In the genomic region with DNA sequence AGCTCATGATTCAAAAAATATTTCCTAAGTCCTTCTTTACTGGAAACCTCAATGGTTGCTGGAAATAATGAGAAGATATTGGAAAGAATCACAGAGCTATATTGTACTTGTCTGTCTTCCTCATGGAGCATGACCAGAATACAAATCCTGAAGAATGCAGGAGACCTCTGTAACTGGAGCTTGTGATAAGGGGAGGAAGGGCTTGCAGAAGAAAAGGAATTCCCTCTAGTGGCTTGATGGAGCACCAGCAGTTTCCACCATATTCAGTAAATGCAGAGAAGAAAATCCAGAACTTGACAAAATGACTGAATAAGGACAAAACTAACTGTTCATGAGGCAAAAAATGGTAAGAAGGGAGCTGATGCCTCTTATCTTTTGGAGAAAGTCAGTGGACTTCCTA, we compare ENCODE assay signal across 1 cellular context.
TF ChIP-seq lines count a peak whose summit lies in the region.

No MANE protein-coding gene starts in this region.

TF ChIP-seq in HepG2, 621 proteins besides CTCF, POLR2A, EP300 and RAD21 (continued from another document):
- TF ChIP-seq ZNF609 (CRISPR knock-in tag; IDR thresholded peaks at IDR 0.05; ENCODE audit: borderline replicate concordance) = no peak
- TF ChIP-seq RBFOX2 (IDR thresholded peaks at IDR 0.05; ENCODE audit: low read depth, low read length) = no peak
- no peak for TF ChIP-seq HDAC1 (CRISPR knock-in tag; IDR thresholded peaks at IDR 0.05)
- TF ChIP-seq XRCC5 (optimal IDR thresholded peaks at IDR 0.05; ENCODE audit: low read length) = no peak
- no peak for TF ChIP-seq ZNF75D (CRISPR knock-in tag; IDR thresholded peaks at IDR 0.05; ENCODE audit: borderline replicate concordance)
- TF ChIP-seq, protein P1, sequence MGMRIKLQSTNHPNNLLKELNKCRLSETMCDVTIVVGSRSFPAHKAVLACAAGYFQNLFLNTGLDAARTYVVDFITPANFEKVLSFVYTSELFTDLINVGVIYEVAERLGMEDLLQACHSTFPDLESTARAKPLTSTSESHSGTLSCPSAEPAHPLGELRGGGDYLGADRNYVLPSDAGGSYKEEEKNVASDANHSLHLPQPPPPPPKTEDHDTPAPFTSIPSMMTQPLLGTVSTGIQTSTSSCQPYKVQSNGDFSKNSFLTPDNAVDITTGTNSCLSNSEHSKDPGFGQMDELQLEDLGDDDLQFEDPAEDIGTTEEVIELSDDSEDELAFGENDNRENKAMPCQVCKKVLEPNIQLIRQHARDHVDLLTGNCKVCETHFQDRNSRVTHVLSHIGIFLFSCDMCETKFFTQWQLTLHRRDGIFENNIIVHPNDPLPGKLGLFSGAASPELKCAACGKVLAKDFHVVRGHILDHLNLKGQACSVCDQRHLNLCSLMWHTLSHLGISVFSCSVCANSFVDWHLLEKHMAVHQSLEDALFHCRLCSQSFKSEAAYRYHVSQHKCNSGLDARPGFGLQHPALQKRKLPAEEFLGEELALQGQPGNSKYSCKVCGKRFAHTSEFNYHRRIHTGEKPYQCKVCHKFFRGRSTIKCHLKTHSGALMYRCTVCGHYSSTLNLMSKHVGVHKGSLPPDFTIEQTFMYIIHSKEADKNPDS (CRISPR knock-in tag; IDR thresholded peaks at IDR 0.05) = no peak
- TF ChIP-seq NFRKB (IDR thresholded peaks at IDR 0.05) = no peak
- no peak for TF ChIP-seq ZBTB40 (IDR thresholded peaks at IDR 0.05)
- TF ChIP-seq ZBTB40 (CRISPR knock-in tag; IDR thresholded peaks at IDR 0.05) = no peak
